In the genomic region with DNA sequence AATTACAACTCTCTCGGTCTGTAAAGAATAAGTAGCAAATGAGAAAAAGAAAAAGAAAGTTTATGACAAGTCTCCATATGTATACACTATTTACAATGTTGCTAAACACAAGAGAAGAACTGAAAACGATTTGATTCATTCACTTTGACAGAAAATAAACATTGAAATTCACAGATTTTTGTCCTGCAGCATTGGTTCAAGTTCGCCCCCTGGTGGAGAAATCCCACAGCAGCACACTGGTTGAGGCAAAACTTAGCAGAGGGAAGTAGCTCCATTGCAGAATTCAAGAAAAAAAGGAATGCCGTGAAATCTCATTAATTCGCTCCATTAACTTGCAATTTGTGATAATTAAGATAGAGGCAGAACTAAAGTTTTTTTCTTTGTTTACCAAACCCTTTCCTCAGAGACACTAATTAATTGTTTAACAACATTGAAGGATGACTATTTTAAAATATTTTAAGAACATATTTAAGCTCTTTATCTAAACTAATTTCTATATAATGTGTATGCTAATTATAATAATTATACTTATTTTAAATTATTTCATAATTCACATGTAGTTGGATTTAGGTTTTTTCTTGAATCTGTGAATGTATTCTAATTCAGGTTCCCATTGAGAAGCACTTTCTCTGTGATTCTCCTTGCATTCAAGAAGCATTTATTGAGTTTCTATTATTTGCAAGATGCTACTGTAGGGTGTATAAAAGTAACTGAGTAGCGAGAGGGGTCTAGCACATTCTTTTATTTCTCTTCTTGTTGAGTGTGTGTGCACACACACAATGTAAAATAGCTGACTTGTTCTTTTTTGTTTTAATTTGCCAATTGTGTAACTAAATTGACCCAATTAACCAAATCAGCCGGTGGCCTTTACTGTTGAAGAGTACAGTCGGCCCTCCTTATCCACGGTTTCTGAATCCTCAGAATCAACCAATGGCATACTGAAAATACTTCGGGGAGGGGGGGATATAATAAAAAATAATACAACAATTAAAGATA, we compare ENCODE assay signal across 8 cellular contexts.
DNase-seq lines count a peak whose midpoint lies in the region; ATAC-seq and TF ChIP-seq lines count a peak whose summit lies in the region.

No MANE protein-coding gene starts in this region.

- no peak overlapping the region for H3K9ac ChIP-seq in DND-41 (ENCODE audit: low read depth, low read length)

- DNase-seq in DND-41 (peak; percentile 59), NCI-H1694 treated with DMSO at 0.1 percent for 48 hours (lab: John Stamatoyannopoulos, UW) (peak; percentile 47), dermis microvascular lymphatic vessel endothelial cell (ENCODE audit: low read depth in 2 of 2) (peak; percentile 36 to 60), medulla oblongata (ENCODE audit: extremely low spot score) (peak; percentile 87), HuH-7.5 (ENCODE audit: low spot score) (no peak)
- peak; percentile 60 for DNase-seq in activated CD4-positive, alpha-beta T cell treated with anti-CD3 and anti-CD28 coated beads, Interleukin-2, amount 50 U/mL, for 1 hour
- DNase-seq in stimulated activated CD8-positive, alpha-beta memory T cell treated with anti-CD3 and anti-CD28 coated beads, Interleukin-15, amount 100 ng/mL, for 48 hours (ENCODE audit: low read depth in 2 of 2) = peak; percentile 18 to 24

- H2AFZ ChIP-seq in DND-41 (ENCODE audit: low read depth, low read length) = no peak overlapping the region

- no peaks in the 10 kb centered on the region for H3K27me3 ChIP-seq in DND-41 (ENCODE audit: insufficient read depth, low read length, poor library complexity)

- peak; percentile 95 for TF ChIP-seq CTCF in DND-41 (IDR thresholded peaks at IDR 0.05; ENCODE audit: borderline replicate concordance, extremely low read depth, low read length, poor library complexity, severe bottlenecking)

- ATAC-seq in DND-41 (ENCODE audit: insufficient read depth, low read depth) (peak; percentile 69), GM21825 (IDR thresholded peaks at IDR 0.05; ENCODE audit: unreplicated experiment) (peak; percentile 57)

- H3K27ac ChIP-seq in DND-41 (ENCODE audit: low read length) = no peak overlapping the region

- no peak overlapping the region for H3K4me3 ChIP-seq in DND-41 (ENCODE audit: low read depth in 1 of 2, low read length in 2 of 2)

- no peaks in the 10 kb centered on the region for H3K9me3 ChIP-seq in DND-41 (ENCODE audit: insufficient read depth, low read length, severe bottlenecking)

- no peaks in the 10 kb centered on the region for H4K20me1 ChIP-seq in DND-41 (ENCODE audit: insufficient read depth, low read length)

- no peaks in the 10 kb centered on the region for H3K4me1 ChIP-seq in DND-41 (ENCODE audit: insufficient read depth, low read length)

- H3K36me3 ChIP-seq in DND-41 (ENCODE audit: insufficient read depth, low read length) = no peaks in the 10 kb centered on the region

- no peak overlapping the region for H3K4me2 ChIP-seq in DND-41 (ENCODE audit: insufficient read depth, low read length)

- H3K79me2 ChIP-seq in DND-41 (ENCODE audit: insufficient read depth, low read length) = no peaks in the 10 kb centered on the region
